13 cellular contexts compared by ENCODE assay signal in the genomic region with DNA sequence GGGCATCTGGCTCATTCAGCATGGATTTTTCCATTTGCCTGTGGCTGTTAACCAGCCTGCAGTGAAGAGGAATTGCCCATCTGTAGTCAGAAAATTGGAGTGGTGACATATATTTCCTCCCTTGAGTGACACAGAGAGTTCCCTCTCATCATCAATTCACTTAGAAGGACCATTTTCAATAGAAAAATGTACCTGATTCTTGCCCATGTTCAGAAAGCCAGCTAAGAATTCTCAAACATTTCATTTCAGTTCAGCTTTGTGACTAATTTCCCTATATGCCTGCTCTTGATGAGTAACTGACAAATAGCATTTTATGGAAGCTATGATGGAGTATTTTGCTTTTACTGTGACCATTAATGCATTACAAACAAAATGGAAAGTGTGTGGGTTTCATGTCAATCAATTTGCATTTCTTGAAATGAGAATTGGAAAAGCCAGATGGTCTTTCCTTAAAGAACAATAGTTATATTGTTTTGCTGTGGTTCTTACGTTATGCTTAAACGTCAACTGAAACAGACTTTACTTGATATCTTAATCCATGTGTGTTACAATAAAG.
A peak's percentile ranks its signal among the peaks of the same experiment; 100 is the strongest.
DNase-seq lines count a peak whose midpoint lies in the region; ATAC-seq and TF ChIP-seq lines count a peak whose summit lies in the region.
"Had no signal": no experiment of that assay in that cellular context is flagged by ENCODE, and none has a peak within 500 bp of the region (broad histone marks: within the 10 kb centered on the region; RNA-seq: fewer than 3 reads in every experiment).

No MANE protein-coding gene starts in this region.

- in situ Hi-C loops in gastrocnemius medialis (cut with MboI; ENCODE audit: low sequenced_read_pairs in 4 of 4): no loop called here

- no peak for TF ChIP-seq CTCF in gastrocnemius medialis (IDR thresholded peaks at IDR 0.05 in 4 of 5, conservative IDR thresholded peaks at IDR 0.05 in 1 of 5)

- peak overlapping the region; percentile 73 for H3K27ac Mint-ChIP-seq in activated T-cell treated with anti-CD3 and anti-CD28 coated beads, Interleukin-2, amount 50 U/mL, for 24 hours

- H3K4me1 Mint-ChIP-seq in activated T-cell treated with anti-CD3 and anti-CD28 coated beads, Interleukin-2, amount 50 U/mL, for 24 hours (ENCODE audit: low read depth): peaks cover 17% of the 10 kb centered on the region

- DNase-seq in activated T-cell treated with anti-CD3 and anti-CD28 coated beads, Interleukin-2, amount 50 U/mL, for 24 hours: no peak
- no peak for DNase-seq in activated T-cell treated with anti-CD3 and anti-CD28 coated beads, Interleukin-2, amount 50 U/mL, for 48 hours
- DNase-seq in stimulated activated naive CD8-positive, alpha-beta T cell treated with anti-CD3 and anti-CD28 coated beads, Interleukin-15, Interleukin-2, amounts not matched to agents 100 U/mL and 50 U/mL, for 24 hours: no peak
- DNase-seq in NCI-H2171 (lab: John Stamatoyannopoulos, UW): no peak
- no peak for DNase-seq in gastrocnemius medialis
- DNase-seq in UCSD-AML1 (lab: John Stamatoyannopoulos, UW; ENCODE audit: unreplicated experiment): no peak
- DNase-seq: activated CD8-positive, alpha-beta memory T cell treated with anti-CD3 and anti-CD28 coated beads, Interleukin-2, amount 50 U/mL, for 4 hours; H7; left ventricle myocardium inferior; ovary; thyroid gland had no signal

- no peaks in the 10 kb centered on the region for H3K9me3 Mint-ChIP-seq in activated T-cell treated with anti-CD3 and anti-CD28 coated beads, Interleukin-2, amount 50 U/mL, for 24 hours

- TF ChIP-seq POLR2A in gastrocnemius medialis (IDR thresholded peaks at IDR 0.05): no peak

- no peak overlapping the region for H3K27ac ChIP-seq in gastrocnemius medialis
- H3K27ac ChIP-seq: left ventricle myocardium inferior, ovary, thyroid gland had no signal

- ATAC-seq in GM21717 (IDR thresholded peaks at IDR 0.05; ENCODE audit: unreplicated experiment) (peak; percentile 85), HG03139 (IDR thresholded peaks at IDR 0.05; ENCODE audit: unreplicated experiment) (peak; percentile 85), gastrocnemius medialis (no peak)
- peak; percentile 28 for ATAC-seq in stimulated activated naive CD8-positive, alpha-beta T cell treated with anti-CD3 and anti-CD28 coated beads, Interleukin-15, Interleukin-2, amounts not matched to agents 100 U/mL and 50 U/mL, for 24 hours

- H3K4me1 ChIP-seq in gastrocnemius medialis: no peaks in the 10 kb centered on the region
- H3K4me1 ChIP-seq: left ventricle myocardium inferior, thyroid gland had no signal

- no peak overlapping the region for H3K4me3 ChIP-seq in gastrocnemius medialis
- H3K4me3 ChIP-seq: left ventricle myocardium inferior, ovary, thyroid gland had no signal

- no peak overlapping the region for H3K4me3 Mint-ChIP-seq in activated T-cell treated with anti-CD3 and anti-CD28 coated beads, Interleukin-2, amount 50 U/mL, for 24 hours

- intact Hi-C loops in gastrocnemius medialis (cut with DNase I; ENCODE audit: low total_unique reads): no loop called here

- H3K9me3 ChIP-seq in gastrocnemius medialis: no peaks in the 10 kb centered on the region
- H3K9me3 ChIP-seq: ovary, thyroid gland had no signal

- no peaks in the 10 kb centered on the region for H3K36me3 Mint-ChIP-seq in activated T-cell treated with anti-CD3 and anti-CD28 coated beads, Interleukin-2, amount 50 U/mL, for 24 hours (ENCODE audit: low read depth)

- H3K36me3 ChIP-seq in gastrocnemius medialis: no peaks in the 10 kb centered on the region
- H3K36me3 ChIP-seq: left ventricle myocardium inferior, ovary, thyroid gland had no signal

- H3K27me3 Mint-ChIP-seq in activated T-cell treated with anti-CD3 and anti-CD28 coated beads, Interleukin-2, amount 50 U/mL, for 24 hours: peaks cover 29% of the 10 kb centered on the region

- H3K27me3 ChIP-seq in gastrocnemius medialis: no peaks in the 10 kb centered on the region
- H3K27me3 ChIP-seq: ovary, thyroid gland had no signal

Comparison
In these comparisons a context has a peak if more than half of its experiments do, and no peak if none do; other contexts are left out.
1. ATAC-seq: peak in GM21717 (single experiment), HG03139 (single experiment) and stimulated activated naive CD8-positive, alpha-beta T cell treated with anti-CD3 and anti-CD28 coated beads, Interleukin-15, Interleukin-2, amounts not matched to agents 100 U/mL and 50 U/mL, for 24 hours (single experiment); none in gastrocnemius medialis (0 of 2).